Comparison of ENCODE assay signal across 8 cellular contexts in genomic region chr1:18955442-18956188, GRCh38. TPM values are rescaled to one million over a fixed set of nuclear protein-coding genes. Genes with fewer than 3 reads are reported as not detected.
DNase-seq lines count a peak whose midpoint lies in the region; ATAC-seq and TF ChIP-seq lines count a peak whose summit lies in the region.

No MANE protein-coding gene starts in this region.

- peak in 1 of 2 experiments; percentile 28 for DNase-seq in PC-9
- DNase-seq in activated effector memory CD4-positive, alpha-beta T cell treated with anti-CD3 and anti-CD28 coated beads, Interleukin-2, amount 50 U/mL, for 16 hours: peak; percentile 86
- DNase-seq in glutamatergic neuron: peak; percentile 51
- no peak for DNase-seq in medulla oblongata (ENCODE audit: extremely low spot score)

- no peaks in the 10 kb centered on the region for H3K36me3 ChIP-seq in PC-9 (ENCODE audit: low read depth)
- no peaks in the 10 kb centered on the region for H3K36me3 ChIP-seq in rectal smooth muscle tissue (ENCODE audit: control insufficient read depth, insufficient read depth, low read length)

- H3K27me3 Mint-ChIP-seq in glutamatergic neuron (ENCODE audit: unreplicated experiment): peaks cover 16% of the 10 kb centered on the region

- H3K9me3 ChIP-seq in PC-9 (ENCODE audit: insufficient read depth, low read depth): no peaks in the 10 kb centered on the region

- CTCF ChIA-PET in PC-9 (lab: Charles Lee): interaction anchor here (0.6 kb wide), 1 partner anchor 119 kb away, joined by 3 read pairs; no protein-coding TSS in a partner anchor

- H3K4me3 Mint-ChIP-seq in glutamatergic neuron (ENCODE audit: unreplicated experiment): peak overlapping the region; percentile 94

- H3K4me3 ChIP-seq in PC-9 (peak overlapping the region; percentile 80), rectal smooth muscle tissue (ENCODE audit: low read length) (peak overlapping the region; percentile 80)

- H3K27me3 ChIP-seq in PC-9 (ENCODE audit: insufficient read depth, low read depth) (no peaks in the 10 kb centered on the region), rectal smooth muscle tissue (ENCODE audit: control insufficient read depth, insufficient read depth, low read length) (no peaks in the 10 kb centered on the region)

- ATAC-seq in GM18502 (IDR thresholded peaks at IDR 0.05; ENCODE audit: poor library complexity, unreplicated experiment) (peak; percentile 14), HG02884 (IDR thresholded peaks at IDR 0.05; ENCODE audit: unreplicated experiment) (peak; percentile 6), GM21367 (IDR thresholded peaks at IDR 0.05; ENCODE audit: unreplicated experiment) (no peak)

- POLR2A ChIA-PET in PC-9 (lab: Charles Lee; ENCODE audit: unreplicated experiment): interaction anchor here (0.5 to 0.6 kb wide), 2 partner anchors 28 to 53 kb away, joined by 5 to 6 read pairs; partner anchors contain the start of gene ALDH4A1

- peaks cover 7% of the 10 kb centered on the region for H4K20me1 ChIP-seq in PC-9 (ENCODE audit: insufficient read depth)

- H3K9me2 ChIP-seq in PC-9 (ENCODE audit: insufficient read depth): no peaks in the 10 kb centered on the region

- H3F3A ChIP-seq in PC-9 (ENCODE audit: insufficient read depth, low read depth): no peaks in the 10 kb centered on the region

- H3K4me2 ChIP-seq in PC-9: peak overlapping the region; percentile 79

- H2AFZ ChIP-seq in PC-9: peak overlapping the region; percentile 48; the same call in 1 of the 2 replicates

- no peak for TF ChIP-seq CTCF in PC-9 (conservative IDR thresholded peaks at IDR 0.05)
- no peak for TF ChIP-seq CTCF in glutamatergic neuron (IDR thresholded peaks at IDR 0.05; ENCODE audit: partially characterized antibody, unreplicated experiment)

- H3K4me1 ChIP-seq in PC-9 (replicated peaks; ENCODE audit: insufficient read depth): peaks cover 20% of the 10 kb centered on the region
- peaks cover 23% of the 10 kb centered on the region for H3K4me1 ChIP-seq in rectal smooth muscle tissue (ENCODE audit: control insufficient read depth, insufficient read depth, low read length)

- H3K36me3 Mint-ChIP-seq in glutamatergic neuron (ENCODE audit: unreplicated experiment): peaks cover 6% of the 10 kb centered on the region

- peaks cover 8% of the 10 kb centered on the region for H3K9me3 Mint-ChIP-seq in glutamatergic neuron (ENCODE audit: unreplicated experiment)

- H3K9ac ChIP-seq in rectal smooth muscle tissue (ENCODE audit: low read length): no peak overlapping the region

- peaks cover 47% of the 10 kb centered on the region for H3K79me2 ChIP-seq in PC-9 (ENCODE audit: low read depth)

- intact Hi-C loops in PC-9 (cut with micrococcal nuclease; ENCODE audit: unreplicated experiment): loop anchor here (1.0 to 10.0 kb wide), 3 partner anchors 29 to 55 kb away; partner anchors contain the start of gene ALDH4A1

- H3K4me1 Mint-ChIP-seq in glutamatergic neuron (ENCODE audit: low read depth, unreplicated experiment): peaks cover 22% of the 10 kb centered on the region

- peak overlapping the region; percentile 93 for H3K27ac Mint-ChIP-seq in glutamatergic neuron (ENCODE audit: unreplicated experiment)

- no peak overlapping the region for H3K27ac ChIP-seq in PC-9
- peak overlapping the region; percentile 79 for H3K27ac ChIP-seq in rectal smooth muscle tissue (ENCODE audit: low read depth, low read length)

- BruUV-seq in PC-9 (replicated peaks; lab: Mats Ljungman, UMichigan): no TSS peak

RNA-seq across cellular contexts. Expression of gene IFFO2, which starts 0.9 kb away (rescaled TPM):
- total RNA-seq in PC-9 (2021) (11.7 and 16.5 TPM in 2 replicates), glutamatergic neuron (ENCODE audit: unreplicated experiment) (107 TPM)

RNA-seq across cellular contexts. Expression of gene ALDH4A1, which starts 53.3 kb away (rescaled TPM):
- total RNA-seq in PC-9 (2021) (15.0 and 19.4 TPM in 2 replicates), glutamatergic neuron (ENCODE audit: unreplicated experiment) (28.9 TPM)
